ENCODE assay signal across 8 cellular contexts in the genomic region with DNA sequence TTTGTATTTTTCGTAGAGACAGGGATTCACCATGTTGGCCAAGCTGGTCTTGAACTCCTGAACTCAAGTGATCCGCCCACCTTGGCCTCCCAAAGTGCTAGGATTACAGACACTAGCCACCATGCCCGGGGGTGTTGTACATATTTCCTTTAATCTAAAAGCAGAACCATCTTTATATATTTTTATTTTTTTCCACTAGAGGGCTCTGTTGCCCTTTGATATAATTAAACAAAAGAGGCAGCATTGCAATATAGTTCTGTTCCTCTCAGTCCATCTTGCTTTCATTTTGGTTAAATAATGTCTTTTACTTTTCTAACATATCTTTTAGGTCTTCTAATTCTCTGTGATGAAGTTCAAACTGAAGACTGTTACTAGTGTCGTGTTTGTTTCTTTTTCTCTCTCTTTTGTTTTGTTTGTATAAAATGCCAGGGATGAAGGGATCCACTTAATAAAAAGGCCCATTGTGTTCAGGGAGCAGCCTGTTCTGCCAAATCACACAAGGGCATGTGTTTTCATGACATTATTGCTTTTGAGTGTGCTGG. TPM values are rescaled to one million over a fixed set of nuclear protein-coding genes. Genes with fewer than 3 reads are reported as not detected.
DNase-seq lines count a peak whose midpoint lies in the region; ATAC-seq, FAIRE-seq and TF ChIP-seq lines count a peak whose summit lies in the region.

No MANE protein-coding gene starts in this region.

- TF ChIP-seq POLR2A in breast epithelium (IDR thresholded peaks at IDR 0.05) (no peak), suprapubic skin (IDR thresholded peaks at IDR 0.05) (no peak)

- peak; percentile 85 for ATAC-seq in GM21515 (IDR thresholded peaks at IDR 0.05; ENCODE audit: unreplicated experiment)
- ATAC-seq in PC-3: peak; percentile 86

- WGBS in suprapubic skin: 4% methylated on average over 4 of the region's 4 CpGs

- peak; percentile 100 for FAIRE-seq in islet of Langerhans (lab: Jason Lieb, UNC)

- no peaks in the 10 kb centered on the region for H3F3A ChIP-seq in PC-3 (ENCODE audit: low read length, unreplicated experiment)

- no peaks in the 10 kb centered on the region for H3K9me3 ChIP-seq in PC-3 (ENCODE audit: low read length)
- H3K9me3 ChIP-seq in breast epithelium: no peaks in the 10 kb centered on the region
- no peaks in the 10 kb centered on the region for H3K9me3 ChIP-seq in suprapubic skin

- H3K27ac ChIP-seq in PC-3 (ENCODE audit: low read length) (no peak overlapping the region), breast epithelium (peak overlapping the region; percentile 88 to 90), suprapubic skin (peak overlapping the region; percentile 75)

- TF ChIP-seq CTCF in PC-3 (conservative IDR thresholded peaks at IDR 0.05; ENCODE audit: low read depth, low read length) (peak; percentile 61), breast epithelium (IDR thresholded peaks at IDR 0.05) (peak; percentile 56 to 76 (median 75)), suprapubic skin (IDR thresholded peaks at IDR 0.05) (peak in 1 of 2 donors; percentile 33)

- no peak for TF ChIP-seq EP300 in suprapubic skin (IDR thresholded peaks at IDR 0.05)

- H3K36me3 ChIP-seq in PC-3 (ENCODE audit: low read depth, low read length) (no peaks in the 10 kb centered on the region), breast epithelium (no peaks in the 10 kb centered on the region), suprapubic skin (peaks cover 19% of the 10 kb centered on the region)

- H3K79me2 ChIP-seq in PC-3 (ENCODE audit: low read length): no peaks in the 10 kb centered on the region

- DNase-seq in NCI-H187 treated with DMSO at 0.1 percent for 48 hours (lab: John Stamatoyannopoulos, UW) (peak; percentile 15), NCI-H187 (lab: John Stamatoyannopoulos, UW) (no peak), PC-3 (peak; percentile 72), breast epithelium (ENCODE audit: low spot score in 2 of 2) (peak in 1 of 2 donors; percentile 73), suprapubic skin (ENCODE audit: low spot score in 2 of 2) (no peak)
- peak; percentile 38 for DNase-seq in Jurkat, Clone E6-1 (ENCODE audit: low read depth, low spot score)

- BruUV-seq in PC-3 (replicated peaks; lab: Mats Ljungman, UMichigan): no TSS peak

- H3K9ac ChIP-seq in PC-3 (ENCODE audit: low read length): no peak overlapping the region

- CTCF ChIA-PET in PC-3 (lab: Charles Lee): no interaction called here

- H3K9me2 ChIP-seq in PC-3 (replicated peaks; ENCODE audit: low read length): no peaks in the 10 kb centered on the region

- H3K27me3 ChIP-seq in PC-3 (ENCODE audit: low read length) (no peaks in the 10 kb centered on the region), breast epithelium (no peaks in the 10 kb centered on the region), suprapubic skin (no peaks in the 10 kb centered on the region)

- H2AFZ ChIP-seq in PC-3 (ENCODE audit: low read length): no peak overlapping the region

- no peak overlapping the region for H3K4me2 ChIP-seq in PC-3 (ENCODE audit: low read length)

- peaks cover 3% of the 10 kb centered on the region; the same call in 1 of the 2 replicates for H3K4me1 ChIP-seq in PC-3 (ENCODE audit: insufficient read depth, low read length)
- no peaks in the 10 kb centered on the region for H3K4me1 ChIP-seq in breast epithelium
- peaks cover 21% of the 10 kb centered on the region for H3K4me1 ChIP-seq in suprapubic skin

- no peak overlapping the region for H3K4me3 ChIP-seq in Jurkat, Clone E6-1 (ENCODE audit: low read length)
- no peak overlapping the region for H3K4me3 ChIP-seq in PC-3 (ENCODE audit: low read length)
- H3K4me3 ChIP-seq in breast epithelium: peak overlapping the region in 2 of 3 donors; percentile 26 to 33
- no peak overlapping the region for H3K4me3 ChIP-seq in suprapubic skin

- intact Hi-C loops in PC-3 (cut with micrococcal nuclease) (loop anchor here (1.0 to 10.0 kb wide), 3 partner anchors 108 to 1482 kb away; a partner anchor contains a TSS), breast epithelium (cut with DNase I; ENCODE audit: low total_unique reads) (no loop called here)

- no peaks in the 10 kb centered on the region for H4K20me1 ChIP-seq in PC-3 (ENCODE audit: low read length)

- POLR2A ChIA-PET in PC-3 (lab: Charles Lee; ENCODE audit: unreplicated experiment): no interaction called here

RNA-seq across cellular contexts. Expression of a gene that starts 23.4 kb away (rescaled TPM):
- polyA plus RNA-seq in Jurkat, Clone E6-1 (2012; ENCODE audit: insufficient read depth, insufficient read length): 39.2 TPM
- total RNA-seq in PC-3 (2014; rRNA removed) (28.3 and 60.7 TPM in 2 replicates), breast epithelium (10 to 100 TPM; 42.9 to 73.6 (median 43.4) TPM), suprapubic skin (100 to 1,000 TPM in 1 of 4 donors, 10 to 100 TPM in 3; 29.6 to 104 (median 47.3) TPM)

Comparison
In these comparisons a context has a peak if more than half of its experiments do, and no peak if none do; other contexts are left out.
1. DNase-seq: peak in NCI-H187 treated with DMSO at 0.1 percent for 48 hours (single experiment), Jurkat, Clone E6-1 (single experiment) and PC-3 (single experiment); none in NCI-H187 (0 of 2) and suprapubic skin (0 of 2).
2. H3K4me3 ChIP-seq: peak in breast epithelium (2 of 3); none in Jurkat, Clone E6-1 (single experiment), PC-3 (single experiment) and suprapubic skin (single experiment).